In the genomic region with DNA sequence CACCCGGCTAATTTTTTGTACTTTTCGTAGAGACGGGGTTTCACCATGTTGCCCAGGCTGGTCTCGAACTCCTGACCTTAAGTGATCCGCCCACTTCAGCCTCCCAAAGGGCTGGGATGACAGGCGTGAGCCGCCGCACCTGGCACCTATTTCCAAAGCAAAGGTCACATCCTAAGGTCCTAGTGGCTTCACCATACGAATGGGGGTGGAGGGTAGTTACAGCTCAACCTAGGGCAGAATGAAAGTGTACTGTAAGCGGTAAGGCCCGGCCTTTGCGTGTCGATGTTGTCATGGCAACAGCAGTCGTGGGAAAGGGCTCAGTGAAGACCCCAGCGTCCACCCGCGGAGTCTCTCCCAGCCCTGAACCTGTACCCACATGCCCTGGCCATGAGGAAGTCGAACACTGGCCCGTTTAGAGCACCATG, we compare ENCODE assay signal across 1 cellular context.
TF ChIP-seq lines count a peak whose summit lies in the region.

No MANE protein-coding gene starts in this region.

TF ChIP-seq in HepG2, 621 proteins besides CTCF, POLR2A, EP300 and RAD21 (continued from another document and continues in another):
- TF ChIP-seq, protein P1, sequence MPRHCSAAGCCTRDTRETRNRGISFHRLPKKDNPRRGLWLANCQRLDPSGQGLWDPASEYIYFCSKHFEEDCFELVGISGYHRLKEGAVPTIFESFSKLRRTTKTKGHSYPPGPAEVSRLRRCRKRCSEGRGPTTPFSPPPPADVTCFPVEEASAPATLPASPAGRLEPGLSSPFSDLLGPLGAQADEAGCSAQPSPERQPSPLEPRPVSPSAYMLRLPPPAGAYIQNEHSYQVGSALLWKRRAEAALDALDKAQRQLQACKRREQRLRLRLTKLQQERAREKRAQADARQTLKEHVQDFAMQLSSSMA (CRISPR knock-in tag; IDR thresholded peaks at IDR 0.05), result peak; percentile 62; the same call in 1 of the 2 replicates
- TF ChIP-seq ZNF101 (CRISPR knock-in tag; IDR thresholded peaks at IDR 0.05; ENCODE audit: borderline replicate concordance, low read depth) (no peak), ZNF878 (CRISPR knock-in tag; IDR thresholded peaks at IDR 0.05) (no peak), RFX3 (CRISPR knock-in tag; IDR thresholded peaks at IDR 0.05) (peak; percentile 83), AHR (CRISPR knock-in tag; IDR thresholded peaks at IDR 0.05) (no peak), ZNF562 (CRISPR knock-in tag; IDR thresholded peaks at IDR 0.05; ENCODE audit: borderline replicate concordance) (no peak), GTF3A (CRISPR knock-in tag; conservative IDR thresholded peaks at IDR 0.05) (peak; percentile 88; the same call in 1 of the 2 replicates), ZNF691 (CRISPR knock-in tag; IDR thresholded peaks at IDR 0.05; ENCODE audit: borderline replicate concordance, low read depth) (peak; percentile 9; the same call in 1 of the 2 replicates), ZSCAN20 (CRISPR knock-in tag; IDR thresholded peaks at IDR 0.05; ENCODE audit: borderline replicate concordance) (no peak), ZNF772 (CRISPR knock-in tag; IDR thresholded peaks at IDR 0.05) (no peak), ZNF124 (CRISPR knock-in tag; IDR thresholded peaks at IDR 0.05) (no peak; the same call in 1 of the 2 replicates), ZNF879 (CRISPR knock-in tag; IDR thresholded peaks at IDR 0.05) (0 out of 2 replicates have a peak, but pooled peaks have one; percentile 65), NR2F6 (IDR thresholded peaks at IDR 0.05) (peak; percentile 77), NR2F6 (CRISPR knock-in tag; IDR thresholded peaks at IDR 0.05) (peak; percentile 75), ZBTB3 (CRISPR knock-in tag; IDR thresholded peaks at IDR 0.05; ENCODE audit: borderline replicate concordance, low read depth) (0 out of 2 replicates have a peak, but pooled peaks have one; percentile 14), RFX1 (IDR thresholded peaks at IDR 0.05) (peak; percentile 90), YEATS4 (CRISPR knock-in tag; IDR thresholded peaks at IDR 0.05; ENCODE audit: borderline replicate concordance) (no peak), ZNF615 (CRISPR knock-in tag; IDR thresholded peaks at IDR 0.05; ENCODE audit: borderline replicate concordance) (no peak), ZNF44 (CRISPR knock-in tag; IDR thresholded peaks at IDR 0.05) (0 out of 2 replicates have a peak, but pooled peaks have one; percentile 1), ZIK1 (CRISPR knock-in tag; IDR thresholded peaks at IDR 0.05; ENCODE audit: borderline replicate concordance, low read depth) (0 out of 2 replicates have a peak, but pooled peaks have one; percentile 49), SMAD9 (CRISPR knock-in tag; IDR thresholded peaks at IDR 0.05) (no peak), HNF4A (CRISPR knock-in tag; IDR thresholded peaks at IDR 0.05) (no peak), EEA1 (CRISPR knock-in tag; IDR thresholded peaks at IDR 0.05; ENCODE audit: borderline replicate concordance) (0 out of 2 replicates have a peak, but pooled peaks have one; percentile 19), ZNF251 (CRISPR knock-in tag; IDR thresholded peaks at IDR 0.05) (no peak), ZNF225 (CRISPR knock-in tag; IDR thresholded peaks at IDR 0.05) (no peak), ZBTB44 (CRISPR knock-in tag; IDR thresholded peaks at IDR 0.05) (no peak), ZNF567 (CRISPR knock-in tag; IDR thresholded peaks at IDR 0.05; ENCODE audit: borderline replicate concordance) (0 out of 2 replicates have a peak, but pooled peaks have one; percentile 10), ZNF510 (CRISPR knock-in tag; IDR thresholded peaks at IDR 0.05; ENCODE audit: low read depth) (peak; percentile 74), ZNF34 (CRISPR knock-in tag; IDR thresholded peaks at IDR 0.05; ENCODE audit: borderline replicate concordance) (no peak), ZNF224 (CRISPR knock-in tag; IDR thresholded peaks at IDR 0.05) (0 out of 2 replicates have a peak, but pooled peaks have one; percentile 45), ADNP (CRISPR knock-in tag; IDR thresholded peaks at IDR 0.05) (peak; percentile 82), SP5 (CRISPR knock-in tag; IDR thresholded peaks at IDR 0.05; ENCODE audit: borderline replicate concordance, low read depth) (no peak), SATB2 (CRISPR knock-in tag; IDR thresholded peaks at IDR 0.05) (no peak), NR2F1 (CRISPR knock-in tag; IDR thresholded peaks at IDR 0.05) (peak; percentile 29 to 74), TERF1 (CRISPR knock-in tag; IDR thresholded peaks at IDR 0.05) (no peak), ZNF83 (CRISPR knock-in tag; IDR thresholded peaks at IDR 0.05; ENCODE audit: borderline replicate concordance) (no peak), ARNT2 (CRISPR knock-in tag; IDR thresholded peaks at IDR 0.05; ENCODE audit: low read depth) (no peak), KDM1A (CRISPR knock-in tag; IDR thresholded peaks at IDR 0.05) (0 out of 2 replicates have a peak, but pooled peaks have one; percentile 13), PPARG (CRISPR knock-in tag; conservative IDR thresholded peaks at IDR 0.05) (0 out of 2 replicates have a peak, but pooled peaks have one; percentile 45), ZNF564 (CRISPR knock-in tag; IDR thresholded peaks at IDR 0.05) (no peak), PCBP1 (IDR thresholded peaks at IDR 0.05; ENCODE audit: borderline replicate concordance, low read depth, low read length) (no peak), PAXIP1 (CRISPR knock-in tag; conservative IDR thresholded peaks at IDR 0.05) (no peak), HNF4G (IDR thresholded peaks at IDR 0.05; ENCODE audit: borderline replicate concordance, low read depth, low read length) (peak; percentile 46; the same call in 1 of the 2 replicates), HNF4G (CRISPR knock-in tag; IDR thresholded peaks at IDR 0.05; ENCODE audit: borderline replicate concordance, low read depth) (no peak), ZBTB42 (CRISPR knock-in tag; IDR thresholded peaks at IDR 0.05) (peak; percentile 74; the same call in 1 of the 2 replicates), ZNF441 (CRISPR knock-in tag; IDR thresholded peaks at IDR 0.05; ENCODE audit: borderline replicate concordance) (0 out of 2 replicates have a peak, but pooled peaks have one; percentile 60), ZFP41 (CRISPR knock-in tag; IDR thresholded peaks at IDR 0.05; ENCODE audit: borderline replicate concordance) (no peak), KDM4B (CRISPR knock-in tag; IDR thresholded peaks at IDR 0.05) (0 out of 2 replicates have a peak, but pooled peaks have one; percentile 3), ZNF788 (CRISPR knock-in tag; IDR thresholded peaks at IDR 0.05; ENCODE audit: borderline replicate concordance) (0 out of 2 replicates have a peak, but pooled peaks have one; percentile 23), CEBPG (CRISPR knock-in tag; IDR thresholded peaks at IDR 0.05) (no peak), PHF20 (CRISPR knock-in tag; IDR thresholded peaks at IDR 0.05) (no peak), KDM5B (CRISPR knock-in tag; IDR thresholded peaks at IDR 0.05; ENCODE audit: borderline replicate concordance) (peak; percentile 18; the same call in 1 of the 2 replicates), ZNF660 (CRISPR knock-in tag; IDR thresholded peaks at IDR 0.05; ENCODE audit: borderline replicate concordance, low read depth) (no peak), REL (CRISPR knock-in tag; conservative IDR thresholded peaks at IDR 0.05) (no peak), TBX3 (IDR thresholded peaks at IDR 0.05; ENCODE audit: borderline replicate concordance) (peak; percentile 20; the same call in 1 of the 2 replicates), SP4 (CRISPR knock-in tag; IDR thresholded peaks at IDR 0.05) (no peak; the same call in 1 of the 2 replicates)
- TF ChIP-seq, protein P2, sequence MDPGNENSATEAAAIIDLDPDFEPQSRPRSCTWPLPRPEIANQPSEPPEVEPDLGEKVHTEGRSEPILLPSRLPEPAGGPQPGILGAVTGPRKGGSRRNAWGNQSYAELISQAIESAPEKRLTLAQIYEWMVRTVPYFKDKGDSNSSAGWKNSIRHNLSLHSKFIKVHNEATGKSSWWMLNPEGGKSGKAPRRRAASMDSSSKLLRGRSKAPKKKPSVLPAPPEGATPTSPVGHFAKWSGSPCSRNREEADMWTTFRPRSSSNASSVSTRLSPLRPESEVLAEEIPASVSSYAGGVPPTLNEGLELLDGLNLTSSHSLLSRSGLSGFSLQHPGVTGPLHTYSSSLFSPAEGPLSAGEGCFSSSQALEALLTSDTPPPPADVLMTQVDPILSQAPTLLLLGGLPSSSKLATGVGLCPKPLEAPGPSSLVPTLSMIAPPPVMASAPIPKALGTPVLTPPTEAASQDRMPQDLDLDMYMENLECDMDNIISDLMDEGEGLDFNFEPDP (CRISPR knock-in tag; conservative IDR thresholded peaks at IDR 0.05), result no peak
- TF ChIP-seq, protein P3, sequence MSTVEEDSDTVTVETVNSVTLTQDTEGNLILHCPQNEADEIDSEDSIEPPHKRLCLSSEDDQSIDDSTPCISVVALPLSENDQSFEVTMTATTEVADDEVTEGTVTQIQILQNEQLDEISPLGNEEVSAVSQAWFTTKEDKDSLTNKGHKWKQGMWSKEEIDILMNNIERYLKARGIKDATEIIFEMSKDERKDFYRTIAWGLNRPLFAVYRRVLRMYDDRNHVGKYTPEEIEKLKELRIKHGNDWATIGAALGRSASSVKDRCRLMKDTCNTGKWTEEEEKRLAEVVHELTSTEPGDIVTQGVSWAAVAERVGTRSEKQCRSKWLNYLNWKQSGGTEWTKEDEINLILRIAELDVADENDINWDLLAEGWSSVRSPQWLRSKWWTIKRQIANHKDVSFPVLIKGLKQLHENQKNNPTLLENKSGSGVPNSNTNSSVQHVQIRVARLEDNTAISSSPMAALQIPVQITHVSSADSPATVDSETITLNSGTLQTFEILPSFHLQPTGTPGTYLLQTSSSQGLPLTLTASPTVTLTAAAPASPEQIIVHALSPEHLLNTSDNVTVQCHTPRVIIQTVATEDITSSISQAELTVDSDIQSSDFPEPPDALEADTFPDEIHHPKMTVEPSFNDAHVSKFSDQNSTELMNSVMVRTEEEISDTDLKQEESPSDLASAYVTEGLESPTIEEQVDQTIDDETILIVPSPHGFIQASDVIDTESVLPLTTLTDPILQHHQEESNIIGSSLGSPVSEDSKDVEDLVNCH (CRISPR knock-in tag; IDR thresholded peaks at IDR 0.05), result no peak
- TF ChIP-seq, protein P4, sequence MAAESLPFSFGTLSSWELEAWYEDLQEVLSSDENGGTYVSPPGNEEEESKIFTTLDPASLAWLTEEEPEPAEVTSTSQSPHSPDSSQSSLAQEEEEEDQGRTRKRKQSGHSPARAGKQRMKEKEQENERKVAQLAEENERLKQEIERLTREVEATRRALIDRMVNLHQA (CRISPR knock-in tag; IDR thresholded peaks at IDR 0.05), result no peak
- TF ChIP-seq, protein P5, sequence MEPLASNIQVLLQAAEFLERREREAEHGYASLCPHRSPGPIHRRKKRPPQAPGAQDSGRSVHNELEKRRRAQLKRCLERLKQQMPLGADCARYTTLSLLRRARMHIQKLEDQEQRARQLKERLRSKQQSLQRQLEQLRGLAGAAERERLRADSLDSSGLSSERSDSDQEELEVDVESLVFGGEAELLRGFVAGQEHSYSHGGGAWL (CRISPR knock-in tag; IDR thresholded peaks at IDR 0.05), result 0 out of 2 replicates have a peak, but pooled peaks have one; percentile 6
